25 cellular contexts compared by ENCODE assay signal in genomic region chr14:99691111-99691885, GRCh38. TPM values are rescaled to one million over a fixed set of nuclear protein-coding genes. Genes with fewer than 3 reads are reported as not detected.
DNase-seq lines count a peak whose midpoint lies in the region; ATAC-seq, FAIRE-seq and TF ChIP-seq lines count a peak whose summit lies in the region.
"Had no signal": no experiment of that assay in that cellular context is flagged by ENCODE, and none has a peak within 500 bp of the region (broad histone marks: within the 10 kb centered on the region; RNA-seq: fewer than 3 reads in every experiment).

No MANE protein-coding gene starts in this region.

- H3K4me3 ChIP-seq in bronchial epithelial cell (ENCODE audit: low read depth, low read length), result no peak overlapping the region
- no peak overlapping the region for H3K4me3 ChIP-seq in upper lobe of right lung
- H3K4me3 ChIP-seq: MG63, SJCRH30 had no signal

- TF ChIP-seq CTCF in bronchial epithelial cell (IDR thresholded peaks at IDR 0.05; ENCODE audit: insufficient read depth, low read length, severe bottlenecking), result no peak
- TF ChIP-seq CTCF in upper lobe of right lung (IDR thresholded peaks at IDR 0.05), result no peak

- peaks cover 8% of the 10 kb centered on the region for H3K4me1 Mint-ChIP-seq in activated CD8-positive, alpha-beta memory T cell treated with anti-CD3 and anti-CD28 coated beads, Interleukin-2, amount 10 ng/mL, durations not matched to agents 7 days and 5 days

- intact Hi-C loops in upper lobe of right lung (cut with DNase I), result no loop called here

- DNase-seq in activated CD8-positive, alpha-beta memory T cell treated with anti-CD3 and anti-CD28 coated beads for 24 hours, result peak; percentile 38
- DNase-seq in activated CD8-positive, alpha-beta memory T cell treated with anti-CD3 and anti-CD28 coated beads, Interleukin-2, amount 10 ng/mL, durations not matched to agents 7 days and 5 days, result no peak
- DNase-seq in bronchial epithelial cell (ENCODE audit: low read depth) (no peak), mesenteric fat pad (ENCODE audit: low spot score) (peak; percentile 87), upper lobe of right lung (peak; percentile 50), G401 (ENCODE audit: low spot score) (no peak)
- DNase-seq: Calu3; DMS153; DND-41; IMR-90; KG1; MG63; NCI-H1417; NCI-H1694; NCI-H2029 treated with DMSO at 0.1 percent for 48 hours; NCI-H446 treated with DMSO at 0.1 percent for 48 hours; NCI-H526; NCI-H82; NK-92 treated with Interleukin-12 subunit alpha and Interleukin-12 subunit beta, amount 100 ng/mL, for 24 hours; PC-3; SJCRH30 had no signal

- H3K36me3 ChIP-seq in bronchial epithelial cell (ENCODE audit: control insufficient read depth, insufficient read depth, low read length) (no peaks in the 10 kb centered on the region), upper lobe of right lung (no peaks in the 10 kb centered on the region)
- H3K36me3 ChIP-seq: MG63, SJCRH30 had no signal

- H3K27me3 Mint-ChIP-seq in activated CD8-positive, alpha-beta memory T cell treated with anti-CD3 and anti-CD28 coated beads, Interleukin-2, amount 10 ng/mL, durations not matched to agents 7 days and 5 days, result peaks cover 46% of the 10 kb centered on the region

- H3K27ac ChIP-seq in upper lobe of right lung, result no peak overlapping the region
- H3K27ac ChIP-seq: SJCRH30 had no signal

- CTCF ChIA-PET in activated CD8-positive, alpha-beta memory T cell treated with anti-CD3 and anti-CD28 coated beads, Interleukin-2, amount 10 ng/mL, durations not matched to agents 7 days and 5 days (lab: Charles Lee), result no interaction called here

- H3K4me1 ChIP-seq in upper lobe of right lung, result no peaks in the 10 kb centered on the region
- H3K4me1 ChIP-seq: SJCRH30 had no signal

- ATAC-seq in activated CD8-positive, alpha-beta memory T cell treated with anti-CD3 and anti-CD28 coated beads, Interleukin-2, amount 10 ng/mL, durations not matched to agents 7 days and 5 days, result no peak
- ATAC-seq in upper lobe of right lung, result no peak
- no peak for ATAC-seq in HG02588 (IDR thresholded peaks at IDR 0.05; ENCODE audit: unreplicated experiment)
- ATAC-seq: PC-3 had no signal

- H3K27ac Mint-ChIP-seq in activated CD8-positive, alpha-beta memory T cell treated with anti-CD3 and anti-CD28 coated beads, Interleukin-2, amount 10 ng/mL, durations not matched to agents 7 days and 5 days, result no peak overlapping the region

- H3K9me3 ChIP-seq in upper lobe of right lung, result no peaks in the 10 kb centered on the region
- H3K9me3 ChIP-seq: MG63, SJCRH30 had no signal

- no peaks in the 10 kb centered on the region for H3K9me3 Mint-ChIP-seq in activated CD8-positive, alpha-beta memory T cell treated with anti-CD3 and anti-CD28 coated beads, Interleukin-2, amount 10 ng/mL, durations not matched to agents 7 days and 5 days (ENCODE audit: low read depth)

- H3K27me3 ChIP-seq in bronchial epithelial cell (ENCODE audit: control insufficient read depth, insufficient read depth, low read length) (peaks cover 2% of the 10 kb centered on the region), upper lobe of right lung (no peaks in the 10 kb centered on the region)
- H3K27me3 ChIP-seq: MG63, SJCRH30 had no signal

- in situ Hi-C loops in G401 (cut with HindIII; ENCODE audit: low sequenced_read_pairs), result no loop called here

- no peaks in the 10 kb centered on the region for H3K36me3 Mint-ChIP-seq in activated CD8-positive, alpha-beta memory T cell treated with anti-CD3 and anti-CD28 coated beads, Interleukin-2, amount 10 ng/mL, durations not matched to agents 7 days and 5 days

- peak; percentile 75 for FAIRE-seq in bronchial epithelial cell (lab: Jason Lieb, UNC)
- FAIRE-seq: GM19239, H54 had no signal

- H3K4me3 Mint-ChIP-seq in activated CD8-positive, alpha-beta memory T cell treated with anti-CD3 and anti-CD28 coated beads, Interleukin-2, amount 10 ng/mL, durations not matched to agents 7 days and 5 days, result no peak overlapping the region

RNA-seq across cellular contexts. Expression of gene CYP46A1, which starts 7.2 kb away (rescaled TPM):
- total RNA-seq in activated CD8-positive, alpha-beta memory T cell treated with anti-CD3 and anti-CD28 coated beads, Interleukin-2, amount 10 ng/mL, durations not matched to agents 7 days and 5 days, result under 1 TPM in 1 of 2 experiments, not detected in 1; 0.15 TPM
- 0.13 TPM in 1 of 2 replicates, not detected in the other for total RNA-seq in bronchial epithelial cell
- 3.1 TPM for total RNA-seq in mesenteric fat pad
- total RNA-seq in upper lobe of right lung, result 1.3 TPM
- total RNA-seq in G401 (2014; rRNA removed; shearing (Covaris generic)), result 0.86 and 3.0 TPM in 2 replicates
- total RNA-seq: Calu3 had no signal

RNA-seq across cellular contexts. Expression of gene HHIPL1, which starts 46.4 kb away (rescaled TPM):
- under 1 TPM in 1 of 2 experiments, not detected in 1; 0.09 TPM for total RNA-seq in activated CD8-positive, alpha-beta memory T cell treated with anti-CD3 and anti-CD28 coated beads, Interleukin-2, amount 10 ng/mL, durations not matched to agents 7 days and 5 days
- total RNA-seq in bronchial epithelial cell (0.53 and 1.2 TPM in 2 replicates), mesenteric fat pad (3.8 TPM), upper lobe of right lung (1.6 TPM)
- 0.20 TPM in 1 of 2 replicates, not detected in the other for total RNA-seq in G401 (2014; rRNA removed; shearing (Covaris generic))
- total RNA-seq: A172, Calu3, SJCRH30 had no signal

Comparison
In these comparisons a context has a peak if more than half of its experiments do, and no peak if none do; other contexts are left out.
1. DNase-seq: peak in activated CD8-positive, alpha-beta memory T cell treated with anti-CD3 and anti-CD28 coated beads for 24 hours (single experiment), mesenteric fat pad (single experiment) and upper lobe of right lung (single experiment); none in activated CD8-positive, alpha-beta memory T cell treated with anti-CD3 and anti-CD28 coated beads, Interleukin-2, amount 10 ng/mL, durations not matched to agents 7 days and 5 days (single experiment), bronchial epithelial cell (single experiment) and G401 (single experiment).